In genomic region chr7:27124096-27124978, GRCh38 we compare ENCODE assay signal across 13 cellular contexts. TPM values are rescaled to one million over a fixed set of nuclear protein-coding genes. Genes with fewer than 3 reads are reported as not detected.
A peak's percentile ranks its signal among the peaks of the same experiment; 100 is the strongest.
DNase-seq lines count a peak whose midpoint lies in the region; ATAC-seq, FAIRE-seq and TF ChIP-seq lines count a peak whose summit lies in the region.
"Had no signal": no experiment of that assay in that cellular context is flagged by ENCODE, and none has a peak within 500 bp of the region (broad histone marks: within the 10 kb centered on the region; RNA-seq: fewer than 3 reads in every experiment).

No MANE protein-coding gene starts in this region.

- TF ChIP-seq CTCF in IMR-90 (conservative IDR thresholded peaks at IDR 0.05; ENCODE audit: low read depth, low read length) (no peak), lower lobe of right lung (IDR thresholded peaks at IDR 0.05) (no peak), thoracic aorta (IDR thresholded peaks at IDR 0.05) (no peak)
- TF ChIP-seq CTCF in CD4-positive, alpha-beta T cell (IDR thresholded peaks at IDR 0.05), result no peak

- intact Hi-C loops in IMR-90 (cut with micrococcal nuclease) (loop anchor here (5.0 kb wide), 1 partner anchor 922 kb away; the partner anchor contains the start of genes CBX3 and HNRNPA2B1), lower lobe of right lung (cut with DNase I) (no loop called here)
- intact Hi-C loops in CD4-positive, alpha-beta T cell (cut with DNase I, micrococcal nuclease), result no loop called here

- H3K36me3 Mint-ChIP-seq in CD4-positive, alpha-beta T cell (ENCODE audit: low read depth), result no peaks in the 10 kb centered on the region

- H3K4me2 ChIP-seq in IMR-90 (ENCODE audit: low read depth, low read length), result peak overlapping the region; percentile 95

- peak overlapping the region; percentile 30 for H2AK9ac ChIP-seq in IMR-90 (replicated peaks; ENCODE audit: low read depth, low read length, poor library complexity)

- H3K4me3 Mint-ChIP-seq in CD4-positive, alpha-beta T cell, result no peak overlapping the region

- 1% methylated on average over 25 of the region's 44 CpGs; no CpG with 5 or more reads in 1 of the 2 experiments for WGBS in IMR-90 (ENCODE audit: extremely low coverage in 2 of 2, insufficient read length in 1 of 2), 2 experiments

- no peak for TF ChIP-seq POLR2A in IMR-90 (IDR thresholded peaks at IDR 0.05; ENCODE audit: low read depth, low read length)

- peak overlapping the region; percentile 67 for H3K18ac ChIP-seq in IMR-90 (ENCODE audit: low read depth, low read length)

- peak overlapping the region; percentile 74 to 90 for H4K8ac ChIP-seq in IMR-90 (ENCODE audit: low read depth in 2 of 2, low read length in 2 of 2)

- H2BK120ac ChIP-seq in IMR-90 (ENCODE audit: low read depth, low read length), result peak overlapping the region; percentile 94

- H3K9me3 Mint-ChIP-seq in CD4-positive, alpha-beta T cell, result no peaks in the 10 kb centered on the region

- peak overlapping the region; percentile 76; the same call in 1 of the 2 replicates for H3K56ac ChIP-seq in IMR-90 (ENCODE audit: extremely low read depth, insufficient read depth, low read length)

- peak overlapping the region; percentile 75 for H2BK20ac ChIP-seq in IMR-90 (ENCODE audit: low read depth, low read length)

- peaks cover 41% of the 10 kb centered on the region for H3K27me3 Mint-ChIP-seq in CD4-positive, alpha-beta T cell

- H3K4ac ChIP-seq in IMR-90 (ENCODE audit: low read depth, low read length), result peak overlapping the region; percentile 98

- H3K4me3 ChIP-seq in IMR-90 (ENCODE audit: insufficient read depth, low read depth, low read length) (peak overlapping the region; percentile 48), lower lobe of right lung (peak overlapping the region; percentile 51), thoracic aorta (peak overlapping the region; percentile 99)
- H3K4me3 ChIP-seq: testis had no signal

- BruUV-seq in IMR-90 (replicated peaks; lab: Mats Ljungman, UMichigan), result no TSS peak

- H3K9me3 ChIP-seq in IMR-90 (ENCODE audit: control insufficient read depth, insufficient read depth, low read length), result no peaks in the 10 kb centered on the region
- no peaks in the 10 kb centered on the region for H3K9me3 ChIP-seq in lower lobe of right lung
- H3K9me3 ChIP-seq in thoracic aorta, result no peaks in the 10 kb centered on the region
- H3K9me3 ChIP-seq in CD4-positive, alpha-beta T cell (ENCODE audit: control insufficient read depth, low read length), result no peaks in the 10 kb centered on the region
- H3K9me3 ChIP-seq: neutrophil, testis had no signal

- H2AFZ ChIP-seq in IMR-90 (replicated peaks; ENCODE audit: low read length, poor library complexity), result peak overlapping the region; percentile 36

- peaks cover 12 to 51% of the 10 kb centered on the region in 2 experiments for H3K79me1 ChIP-seq in IMR-90 (ENCODE audit: low read depth in 1 of 2, low read length in 2 of 2)

- peak overlapping the region; percentile 77 for H2AK5ac ChIP-seq in IMR-90 (ENCODE audit: low read depth, low read length)

- CTCF ChIA-PET in IMR-90 (lab: Yijun Ruan, JAX), result interaction anchor here (1.0 kb wide), 1 partner anchor 755 kb away, joined by 3 read pairs; no protein-coding TSS in a partner anchor
- CTCF ChIA-PET in CD4-positive, alpha-beta T cell (lab: Charles Lee), result no interaction called here

- peak overlapping the region; percentile 64; the same call in 2 of the 3 replicates for H2BK15ac ChIP-seq in IMR-90 (ENCODE audit: low read depth, low read length)

- H3K9me1 ChIP-seq in IMR-90 (ENCODE audit: insufficient read depth, low read length), result peaks cover 10% of the 10 kb centered on the region

- peak; percentile 97 for DNase-seq in IMR-90
- peak; percentile 38 for DNase-seq in ecto neural progenitor cell (ENCODE audit: low spot score)
- no peak for DNase-seq in lower lobe of right lung
- no peak for DNase-seq in thoracic aorta (ENCODE audit: low spot score)
- DNase-seq in stimulated activated CD4-positive, alpha-beta T cell treated with anti-CD3 and anti-CD28 coated beads, Interleukin-4, amount 100 ng/mL, for 1 hour, result no peak
- DNase-seq in GM19239 (ENCODE audit: insufficient read length, low spot score), result no peak
- no peak for DNase-seq in CD4-positive, alpha-beta T cell
- DNase-seq: DMS79; hypothalamus; stimulated activated CD4-positive, alpha-beta T cell treated with anti-CD3 and anti-CD28 coated beads, Interleukin-4, amount 100 ng/mL, for 4 hours; testis had no signal

- H3K27ac ChIP-seq in IMR-90 (ENCODE audit: insufficient read depth, low read length) (peak overlapping the region; percentile 99), lower lobe of right lung (peak overlapping the region; percentile 92), thoracic aorta (peak overlapping the region; percentile 96 to 99)
- no peak overlapping the region for H3K27ac ChIP-seq in CD4-positive, alpha-beta T cell (ENCODE audit: low read depth, low read length)
- H3K27ac ChIP-seq: neutrophil, testis had no signal

- no peaks in the 10 kb centered on the region for H4K20me1 ChIP-seq in IMR-90 (ENCODE audit: insufficient read depth, low read length)

- no peak overlapping the region for H3K27ac Mint-ChIP-seq in CD4-positive, alpha-beta T cell

- dilution Hi-C loops in IMR-90 (cut with HindIII; ENCODE audit: low sequenced_read_pairs, unreplicated experiment), result no loop called here

- H3K27me3 ChIP-seq in IMR-90 (ENCODE audit: control insufficient read depth, insufficient read depth, low read length), result no peaks in the 10 kb centered on the region
- H3K27me3 ChIP-seq in lower lobe of right lung (ENCODE audit: low read depth), result peaks cover 25% of the 10 kb centered on the region
- H3K27me3 ChIP-seq in thoracic aorta (replicated peaks; ENCODE audit: insufficient read depth), result no peaks in the 10 kb centered on the region
- peaks cover 7% of the 10 kb centered on the region for H3K27me3 ChIP-seq in CD4-positive, alpha-beta T cell (ENCODE audit: control insufficient read depth, insufficient read depth, low read length)
- H3K27me3 ChIP-seq: testis had no signal

- H3K23ac ChIP-seq in IMR-90 (ENCODE audit: low read depth, low read length), result peak overlapping the region; percentile 89

- H3K36me3 ChIP-seq in IMR-90 (ENCODE audit: control insufficient read depth, insufficient read depth, low read length) (peaks cover 3% of the 10 kb centered on the region; the same call in 1 of the 2 replicates), lower lobe of right lung (no peaks in the 10 kb centered on the region), thoracic aorta (no peaks in the 10 kb centered on the region)
- H3K36me3 ChIP-seq: neutrophil had no signal

- peak overlapping the region; percentile 96 for H3K9ac ChIP-seq in IMR-90 (ENCODE audit: low read depth, low read length)

- H3K4me1 ChIP-seq in IMR-90 (ENCODE audit: control insufficient read depth, insufficient read depth, low read length) (peaks cover 35% of the 10 kb centered on the region), lower lobe of right lung (peaks cover 44% of the 10 kb centered on the region), thoracic aorta (ENCODE audit: control insufficient read depth in 1 of 2, low read depth in 2 of 2) (peaks cover 3 to 78% of the 10 kb centered on the region in 2 donors)
- H3K4me1 ChIP-seq: testis had no signal

- FAIRE-seq in GM19239 (lab: Jason Lieb, UNC), result no peak

- ATAC-seq in IMR-90 (ENCODE audit: low read depth) (peak; percentile 36), lower lobe of right lung (peak; percentile 16 to 32), thoracic aorta (ENCODE audit: insufficient number of reproducible peaks, low FRiP score, low read depth) (no peak), GM21381 (IDR thresholded peaks at IDR 0.05; ENCODE audit: unreplicated experiment) (no peak)
- no peak for ATAC-seq in CD4-positive, alpha-beta T cell (ENCODE audit: poor library complexity)

- peak overlapping the region; percentile 88 for H2BK5ac ChIP-seq in IMR-90 (ENCODE audit: low read depth, low read length, poor library complexity, severe bottlenecking)

- H3K4me1 Mint-ChIP-seq in CD4-positive, alpha-beta T cell (ENCODE audit: low read depth), result no peaks in the 10 kb centered on the region

- no peak; the same call in 1 of the 2 replicates for TF ChIP-seq RAD21 in IMR-90 (IDR thresholded peaks at IDR 0.05; ENCODE audit: low read length)

- peak overlapping the region; percentile 94 for H3K14ac ChIP-seq in IMR-90 (replicated peaks; ENCODE audit: low read depth, low read length)

- H4K91ac ChIP-seq in IMR-90 (ENCODE audit: insufficient read depth, low read depth, low read length), result peak overlapping the region; percentile 96

- H4K5ac ChIP-seq in IMR-90 (ENCODE audit: low read depth, low read length), result peak overlapping the region; percentile 50; the same call in 1 of the 2 replicates

- POLR2A ChIA-PET in IMR-90 (lab: Charles Lee; ENCODE audit: unreplicated experiment), result interaction anchor here (1.0 kb wide), 1 partner anchor 27 kb away, joined by 3 read pairs; no protein-coding TSS in a partner anchor
- POLR2A ChIA-PET in CD4-positive, alpha-beta T cell (lab: Charles Lee), result no interaction called here

- in situ Hi-C loops in IMR-90 (cut with MboI; ENCODE audit: low sequenced_read_pairs), result no loop called here

RNA-seq across cellular contexts. Expression of gene HOXA4, which starts 6.2 kb away (rescaled TPM):
- total RNA-seq in IMR-90 (2012; rRNA removed) (0.36 and 1.1 TPM in 2 replicates), lower lobe of right lung (8.5 TPM), thoracic aorta (1 to 10 TPM; 3.7 to 6.1 TPM)
- polyA plus RNA-seq in IMR-90 (2012; rRNA removed), result 7.2 and 8.0 TPM in 2 replicates
- 4.3 and 5.1 TPM in 2 replicates for polyA plus RNA-seq in IMR-90 (2012; cell fraction: cytosol; rRNA removed)
- 4.5 and 16.6 TPM in 2 replicates for polyA plus RNA-seq in IMR-90 (2012; cell fraction: nucleus; rRNA removed; ENCODE audit: low replicate concordance)
- not detected for total RNA-seq in CD4-positive, alpha-beta T cell

RNA-seq across cellular contexts. Expression of gene HOXA5, which starts 19.1 kb away (rescaled TPM):
- total RNA-seq in IMR-90 (2012; rRNA removed) (19.9 and 23.9 TPM in 2 replicates), lower lobe of right lung (16.0 TPM), thoracic aorta (1 to 10 TPM in 1 of 2 donors, under 1 TPM in 1; 0.35 to 1.2 TPM)
- 28.1 and 29.4 TPM in 2 replicates for polyA plus RNA-seq in IMR-90 (2012; rRNA removed)
- 27.6 and 56.3 TPM in 2 replicates for polyA plus RNA-seq in IMR-90 (2012; cell fraction: cytosol; rRNA removed)
- polyA plus RNA-seq in IMR-90 (2012; cell fraction: nucleus; rRNA removed; ENCODE audit: low replicate concordance), result 34.9 and 41.0 TPM in 2 replicates
- total RNA-seq in CD4-positive, alpha-beta T cell, result not detected

RNA-seq across cellular contexts. Expression of gene HOXA2, which starts 21.9 kb away (rescaled TPM):
- total RNA-seq in IMR-90 (2012; rRNA removed), result 1.6 and 1.7 TPM in 2 replicates
- polyA plus RNA-seq in IMR-90 (2012; rRNA removed), result 2.4 and 3.9 TPM in 2 replicates
- polyA plus RNA-seq in IMR-90 (2012; cell fraction: cytosol; rRNA removed), result 0.93 and 1.8 TPM in 2 replicates
- 5.2 and 14.9 TPM in 2 replicates for polyA plus RNA-seq in IMR-90 (2012; cell fraction: nucleus; rRNA removed; ENCODE audit: low replicate concordance)
- 1.5 TPM for total RNA-seq in lower lobe of right lung
- 1 to 10 TPM; 3.4 to 4.6 TPM for total RNA-seq in thoracic aorta
- not detected for total RNA-seq in CD4-positive, alpha-beta T cell

RNA-seq across cellular contexts. Expression of gene HOXA6, which starts 23.2 kb away (rescaled TPM):
- total RNA-seq in IMR-90 (2012; rRNA removed) (1.4 and 1.7 TPM in 2 replicates), lower lobe of right lung (4.6 TPM), thoracic aorta (not detected)
- polyA plus RNA-seq in IMR-90 (2012; rRNA removed), result 1.8 and 2.1 TPM in 2 replicates
- polyA plus RNA-seq in IMR-90 (2012; cell fraction: cytosol; rRNA removed), result 0.50 and 1.7 TPM in 2 replicates
- 3.9 and 5.3 TPM in 2 replicates for polyA plus RNA-seq in IMR-90 (2012; cell fraction: nucleus; rRNA removed; ENCODE audit: low replicate concordance)
- not detected for total RNA-seq in CD4-positive, alpha-beta T cell
- total RNA-seq: testis had no signal

RNA-seq across cellular contexts. Expression of gene HOXA3, which starts 28.0 kb away (rescaled TPM):
- total RNA-seq in IMR-90 (2012; rRNA removed), result 0.83 and 0.90 TPM in 2 replicates
- polyA plus RNA-seq in IMR-90 (2012; rRNA removed), result 5.4 and 8.8 TPM in 2 replicates
- 4.3 and 8.1 TPM in 2 replicates for polyA plus RNA-seq in IMR-90 (2012; cell fraction: cytosol; rRNA removed)
- 17.8 and 28.7 TPM in 2 replicates for polyA plus RNA-seq in IMR-90 (2012; cell fraction: nucleus; rRNA removed; ENCODE audit: low replicate concordance)
- 4.6 TPM for total RNA-seq in lower lobe of right lung
- 10 to 100 TPM in 1 of 2 donors, 1 to 10 TPM in 1; 6.5 to 29.3 TPM for total RNA-seq in thoracic aorta
- total RNA-seq in CD4-positive, alpha-beta T cell, result not detected

Comparison
In these comparisons a context has a peak if more than half of its experiments do, and no peak if none do; other contexts are left out.
1. ATAC-seq: peak in IMR-90 (single experiment) and lower lobe of right lung (2 of 2); none in thoracic aorta (single experiment), GM21381 (single experiment) and CD4-positive, alpha-beta T cell (single experiment).
2. DNase-seq: peak in IMR-90 (single experiment) and ecto neural progenitor cell (single experiment); none in lower lobe of right lung (single experiment), thoracic aorta (single experiment), stimulated activated CD4-positive, alpha-beta T cell treated with anti-CD3 and anti-CD28 coated beads, Interleukin-4, amount 100 ng/mL, for 1 hour (single experiment), GM19239 (single experiment) and CD4-positive, alpha-beta T cell (0 of 10).
3. H3K4me3 ChIP-seq: peak in every context shown above with its lines; median percentile 99 in thoracic aorta; 51 in lower lobe of right lung; 48 in IMR-90.